In the genomic region with DNA sequence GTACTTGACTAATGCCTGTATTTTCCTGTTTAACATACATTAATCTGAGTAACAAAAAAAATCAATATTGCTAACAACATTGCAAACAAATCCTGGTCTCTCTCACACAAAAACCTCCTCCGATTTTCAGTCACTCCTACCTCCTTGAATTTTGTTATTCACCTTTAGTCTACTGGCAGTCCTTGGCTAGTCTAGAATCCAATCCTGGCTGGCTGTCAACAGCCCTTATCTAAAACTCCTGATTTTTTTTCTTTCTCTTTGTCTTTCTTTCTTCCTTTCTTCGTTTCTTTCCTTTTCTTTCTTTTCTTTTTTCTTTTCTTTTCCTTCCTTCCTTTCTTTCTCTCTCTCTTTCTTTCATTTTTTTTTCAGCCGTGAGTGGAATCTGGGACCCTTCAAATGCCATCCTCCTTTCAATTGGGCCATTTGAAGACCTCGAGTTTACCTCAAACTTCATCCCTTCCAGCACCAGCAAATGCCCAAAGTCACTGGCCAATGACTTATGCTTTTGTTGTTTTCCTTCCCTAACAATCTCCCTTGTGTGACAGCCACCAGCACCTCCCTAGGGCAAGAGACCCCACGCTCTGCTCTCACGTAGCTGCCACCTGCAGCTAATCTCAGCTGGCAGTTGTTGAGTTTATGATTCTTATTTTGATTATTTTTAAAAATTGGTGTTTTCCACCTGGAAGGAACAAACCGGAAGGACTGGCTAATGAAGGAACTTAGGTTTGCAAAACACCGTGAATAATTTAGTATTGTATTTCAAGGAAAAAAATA, we compare ENCODE assay signal across 34 cellular contexts. TPM values are rescaled to one million over a fixed set of nuclear protein-coding genes. Genes with fewer than 3 reads are reported as not detected.
DNase-seq lines count a peak whose midpoint lies in the region; ATAC-seq and TF ChIP-seq lines count a peak whose summit lies in the region.
"Had no signal": no experiment of that assay in that cellular context is flagged by ENCODE, and none has a peak within 500 bp of the region (broad histone marks: within the 10 kb centered on the region; RNA-seq: fewer than 3 reads in every experiment).

No MANE protein-coding gene starts in this region.

- CTCF ChIA-PET in CD4-positive, alpha-beta memory T cell (lab: Charles Lee; ENCODE audit: partially characterized antibody) = interaction anchor here (1.1 to 1.2 kb wide), 2 partner anchors 16 to 18 kb away, joined by 3 to 6 read pairs; no protein-coding TSS in a partner anchor
- CTCF ChIA-PET in HEK293T (lab: Yijun Ruan, JAX) = no interaction called here

- TF ChIP-seq CTCF in GM23338 (conservative IDR thresholded peaks at IDR 0.05; ENCODE audit: low read depth in 2 of 2) = no peak
- TF ChIP-seq CTCF in neural crest cell (conservative IDR thresholded peaks at IDR 0.05) = no peak

- no peaks in the 10 kb centered on the region for H3K9me3 ChIP-seq in CD4-positive, alpha-beta memory T cell (ENCODE audit: control insufficient read depth in 1 of 2, low read length in 2 of 2)
- H3K9me3 ChIP-seq: adrenal gland, Caco-2, MG63, psoas muscle had no signal

- H3K4me3 ChIP-seq in CD4-positive, alpha-beta memory T cell (ENCODE audit: low read length in 2 of 2) = no peak overlapping the region
- H3K4me3 ChIP-seq in GM23338 = peak overlapping the region; percentile 57
- H3K4me3 ChIP-seq: adrenal gland; BLaER1 treated with 17β-estradiol and CSF1 and Interleukin-3, amounts not matched to agents 10 nM and 100 nM; MG63; psoas muscle; tibial artery had no signal

- no peak for DNase-seq in CD4-positive, alpha-beta memory T cell
- DNase-seq in GM23338 (ENCODE audit: low spot score) = no peak
- no peak for DNase-seq in activated T-helper 1 cell treated with anti-CD3 and anti-CD28 coated beads, Interleukin-12 subunit alpha, Interleukin-12 subunit beta, Interleukin-2, Interleukin-4 antibody, amounts not matched to agents 30 ng/mL and 10 ng/mL and 1 ng/mL, durations not matched to agents 14 hours and 24 hours and 36 hours (ENCODE audit: low spot score)
- DNase-seq in neural crest cell (ENCODE audit: low read depth, low spot score) = no peak
- no peak for DNase-seq in NCI-H524 treated with DMSO at 0.1 percent for 48 hours (lab: John Stamatoyannopoulos, UW)
- DNase-seq in HEK293T (ENCODE audit: extremely low spot score) = no peak
- DNase-seq in SK-N-DZ (ENCODE audit: low spot score) = no peak
- DNase-seq: activated CD4-positive, alpha-beta T cell treated with anti-CD3 and anti-CD28 coated beads for 48 hours; activated naive CD4-positive, alpha-beta T cell treated with Interleukin-2 at 50 U/mL for 16 hours; activated T-cell treated with anti-CD3 and anti-CD28 coated beads, Interleukin-2, amount 50 U/mL, for 4 hours; adrenal gland; Caco-2; central memory CD4-positive, alpha-beta T cell; effector memory CD8-positive, alpha-beta T cell; GOT3; KG1; mesendoderm; MG63; NCI-H1105; NCI-H187 treated with DMSO at 0.1 percent for 48 hours; NCI-H526; psoas muscle; SHP77; stimulated activated CD4-positive, alpha-beta T cell treated with anti-CD3 and anti-CD28 coated beads, Interleukin-4, amount 100 ng/mL, for 24 hours; T1000; tibial artery had no signal

- peak overlapping the region; percentile 82 for H3K4me2 ChIP-seq in GM23338

- H3K27ac ChIP-seq in CD4-positive, alpha-beta memory T cell (ENCODE audit: low read depth, low read length) = no peak overlapping the region
- no peak overlapping the region for H3K27ac ChIP-seq in GM23338 (ENCODE audit: low read depth)
- H3K27ac ChIP-seq: adrenal gland; BLaER1 treated with 17β-estradiol and CSF1 and Interleukin-3, amounts not matched to agents 10 nM and 100 nM; psoas muscle; tibial artery; VCaP had no signal

- no peak overlapping the region for H2AFZ ChIP-seq in GM23338

- POLR2A ChIA-PET in CD4-positive, alpha-beta memory T cell (lab: Charles Lee; ENCODE audit: partially characterized antibody) = no interaction called here
- POLR2A ChIA-PET in HEK293T (lab: Yijun Ruan, JAX) = no interaction called here

- ATAC-seq in GM23338 = no peak
- ATAC-seq: activated T-cell treated with anti-CD3 and anti-CD28 coated beads, Interleukin-2, amount 50 U/mL, for 4 hours; effector memory CD8-positive, alpha-beta T cell; left lobe of liver; Panc1; psoas muscle had no signal

- peak overlapping the region in 5 of 8 donors; percentile 13 to 52 (median 21) for H3K4me3 Mint-ChIP-seq in CD4-positive, alpha-beta memory T cell
- H3K4me3 Mint-ChIP-seq in GM23338 (peak overlapping the region; percentile 44; the same call in 2 of the 3 replicates), neural crest cell (peak overlapping the region; percentile 7)
- no peak overlapping the region for H3K4me3 Mint-ChIP-seq in activated T-helper 1 cell treated with anti-CD3 and anti-CD28 coated beads, Interleukin-12 subunit alpha, Interleukin-12 subunit beta, Interleukin-2, Interleukin-4 antibody, amounts not matched to agents 30 ng/mL and 10 ng/mL and 1 ng/mL, durations not matched to agents 14 hours and 24 hours and 36 hours
- H3K4me3 Mint-ChIP-seq: activated T-cell treated with anti-CD3 and anti-CD28 coated beads, Interleukin-2, amount 50 U/mL, for 4 hours; effector memory CD8-positive, alpha-beta T cell had no signal

- H3K9me2 ChIP-seq in GM23338 (ENCODE audit: insufficient read depth) = no peaks in the 10 kb centered on the region

- H3F3A ChIP-seq in GM23338 (replicated peaks; ENCODE audit: low read depth) = peaks cover 37% of the 10 kb centered on the region

- H3K36me3 Mint-ChIP-seq in CD4-positive, alpha-beta memory T cell = no peaks in the 10 kb centered on the region
- H3K36me3 Mint-ChIP-seq in GM23338 (ENCODE audit: low read depth) (peaks cover 23% of the 10 kb centered on the region), neural crest cell (ENCODE audit: low read depth) (peaks cover 8% of the 10 kb centered on the region)
- H3K36me3 Mint-ChIP-seq in activated T-helper 1 cell treated with anti-CD3 and anti-CD28 coated beads, Interleukin-12 subunit alpha, Interleukin-12 subunit beta, Interleukin-2, Interleukin-4 antibody, amounts not matched to agents 30 ng/mL and 10 ng/mL and 1 ng/mL, durations not matched to agents 14 hours and 24 hours and 36 hours (ENCODE audit: low read depth) = no peaks in the 10 kb centered on the region

- peaks cover 9 to 45% (median 18%) of the 10 kb centered on the region in 4 donors for H3K4me1 Mint-ChIP-seq in CD4-positive, alpha-beta memory T cell
- H3K4me1 Mint-ChIP-seq in GM23338 (peaks cover 85% of the 10 kb centered on the region), neural crest cell (peaks cover 44% of the 10 kb centered on the region)
- H3K4me1 Mint-ChIP-seq in activated T-helper 1 cell treated with anti-CD3 and anti-CD28 coated beads, Interleukin-12 subunit alpha, Interleukin-12 subunit beta, Interleukin-2, Interleukin-4 antibody, amounts not matched to agents 30 ng/mL and 10 ng/mL and 1 ng/mL, durations not matched to agents 14 hours and 24 hours and 36 hours (ENCODE audit: low read depth) = no peaks in the 10 kb centered on the region

- H3K27me3 ChIP-seq in CD4-positive, alpha-beta memory T cell (ENCODE audit: insufficient read depth, low read length) = peaks cover 91% of the 10 kb centered on the region
- H3K27me3 ChIP-seq in GM23338 (ENCODE audit: insufficient read depth) = peaks cover 100% of the 10 kb centered on the region

- H3K9me3 Mint-ChIP-seq in CD4-positive, alpha-beta memory T cell = peaks cover 0 to 21% (median 15%) of the 10 kb centered on the region in 8 donors
- peaks cover 14% of the 10 kb centered on the region; the same call in 1 of the 3 replicates for H3K9me3 Mint-ChIP-seq in GM23338
- H3K9me3 Mint-ChIP-seq in activated T-helper 1 cell treated with anti-CD3 and anti-CD28 coated beads, Interleukin-12 subunit alpha, Interleukin-12 subunit beta, Interleukin-2, Interleukin-4 antibody, amounts not matched to agents 30 ng/mL and 10 ng/mL and 1 ng/mL, durations not matched to agents 14 hours and 24 hours and 36 hours = no peaks in the 10 kb centered on the region
- H3K9me3 Mint-ChIP-seq in neural crest cell = no peaks in the 10 kb centered on the region
- H3K9me3 Mint-ChIP-seq: effector memory CD8-positive, alpha-beta T cell had no signal

- no peaks in the 10 kb centered on the region for H3K36me3 ChIP-seq in CD4-positive, alpha-beta memory T cell (ENCODE audit: insufficient read depth, low read length)
- no peaks in the 10 kb centered on the region; the same call in 1 of the 2 replicates for H3K36me3 ChIP-seq in GM23338 (ENCODE audit: insufficient read depth)
- H3K36me3 ChIP-seq: adrenal gland; BLaER1 treated with 17β-estradiol and CSF1 and Interleukin-3, amounts not matched to agents 10 nM and 100 nM; MG63; tibial artery had no signal

- intact Hi-C loops in CD4-positive, alpha-beta memory T cell (cut with micrococcal nuclease) = no loop called here
- intact Hi-C loops in activated T-helper 1 cell treated with anti-CD3 and anti-CD28 coated beads, Interleukin-12 subunit alpha, Interleukin-12 subunit beta, Interleukin-2, Interleukin-4 antibody, amounts not matched to agents 30 ng/mL and 10 ng/mL and 1 ng/mL, durations not matched to agents 14 hours and 24 hours and 36 hours (cut with micrococcal nuclease) = no loop called here

- H3K27ac Mint-ChIP-seq in CD4-positive, alpha-beta memory T cell = peak overlapping the region in 3 of 7 donors; percentile 38 to 77 (median 70)
- H3K27ac Mint-ChIP-seq in GM23338 (no peak overlapping the region), neural crest cell (ENCODE audit: unreplicated experiment) (peak overlapping the region; percentile 72)
- H3K27ac Mint-ChIP-seq in activated T-helper 1 cell treated with anti-CD3 and anti-CD28 coated beads, Interleukin-12 subunit alpha, Interleukin-12 subunit beta, Interleukin-2, Interleukin-4 antibody, amounts not matched to agents 30 ng/mL and 10 ng/mL and 1 ng/mL, durations not matched to agents 14 hours and 24 hours and 36 hours = peak overlapping the region; percentile 51
- H3K27ac Mint-ChIP-seq: effector memory CD8-positive, alpha-beta T cell had no signal

- H3K4me1 ChIP-seq in CD4-positive, alpha-beta memory T cell (ENCODE audit: insufficient read depth, low read length) = peaks cover 25% of the 10 kb centered on the region
- H3K4me1 ChIP-seq in GM23338 (ENCODE audit: insufficient read depth) = peaks cover 98% of the 10 kb centered on the region
- H3K4me1 ChIP-seq: adrenal gland, Caco-2 had no signal

- H4K20me1 ChIP-seq in GM23338 (replicated peaks; ENCODE audit: insufficient read depth) = peaks cover 49% of the 10 kb centered on the region

- peaks cover 73 to 80% of the 10 kb centered on the region in 2 donors for H3K27me3 Mint-ChIP-seq in CD4-positive, alpha-beta memory T cell
- peaks cover 100% of the 10 kb centered on the region for H3K27me3 Mint-ChIP-seq in GM23338 (ENCODE audit: insufficient read depth, low read depth, poor library complexity)
- H3K27me3 Mint-ChIP-seq in activated T-helper 1 cell treated with anti-CD3 and anti-CD28 coated beads, Interleukin-12 subunit alpha, Interleukin-12 subunit beta, Interleukin-2, Interleukin-4 antibody, amounts not matched to agents 30 ng/mL and 10 ng/mL and 1 ng/mL, durations not matched to agents 14 hours and 24 hours and 36 hours (ENCODE audit: insufficient read depth) = peaks cover 92% of the 10 kb centered on the region
- peaks cover 9% of the 10 kb centered on the region for H3K27me3 Mint-ChIP-seq in neural crest cell (ENCODE audit: low read depth)

- peaks cover 9% of the 10 kb centered on the region for H3K79me2 ChIP-seq in GM23338 (replicated peaks; ENCODE audit: insufficient read depth)

RNA-seq across cellular contexts. Expression of gene ONECUT1, which starts 6.8 kb away (rescaled TPM):
- total RNA-seq in CD4-positive, alpha-beta memory T cell = not detected
- polyA plus RNA-seq in CD4-positive, alpha-beta memory T cell = not detected
- 4.2 and 9.4 TPM in 2 replicates for total RNA-seq in GM23338 (2014; rRNA removed; shearing (Covaris generic))
- 3.9 and 4.3 TPM in 2 replicates for polyA plus RNA-seq in GM23338 (2016; fragmentation: Nextera tagmentation; extraction: Ambion mirVana)
- not detected in 2 replicates for total RNA-seq in activated T-helper 1 cell treated with anti-CD3 and anti-CD28 coated beads, Interleukin-12 subunit alpha, Interleukin-12 subunit beta, Interleukin-2, Interleukin-4 antibody, amounts not matched to agents 30 ng/mL and 10 ng/mL and 1 ng/mL, durations not matched to agents 14 hours and 24 hours and 36 hours
- 36.5 and 41.6 TPM in 2 replicates for total RNA-seq in neural crest cell
- polyA plus RNA-seq in SK-N-DZ (2014; cell fraction: cytosol; rRNA removed) = 0.46 TPM in 1 of 2 replicates, not detected in the other
- polyA plus RNA-seq in SK-N-DZ (2014; cell fraction: nucleus; rRNA removed) = not detected in 2 replicates
- total RNA-seq: epithelial cell of proximal tubule, glomerular endothelial cell, myocyte, psoas muscle had no signal
- polyA plus RNA-seq: adrenal gland, AG04450, psoas muscle had no signal
